16 cellular contexts compared by ENCODE assay signal in the genomic region with DNA sequence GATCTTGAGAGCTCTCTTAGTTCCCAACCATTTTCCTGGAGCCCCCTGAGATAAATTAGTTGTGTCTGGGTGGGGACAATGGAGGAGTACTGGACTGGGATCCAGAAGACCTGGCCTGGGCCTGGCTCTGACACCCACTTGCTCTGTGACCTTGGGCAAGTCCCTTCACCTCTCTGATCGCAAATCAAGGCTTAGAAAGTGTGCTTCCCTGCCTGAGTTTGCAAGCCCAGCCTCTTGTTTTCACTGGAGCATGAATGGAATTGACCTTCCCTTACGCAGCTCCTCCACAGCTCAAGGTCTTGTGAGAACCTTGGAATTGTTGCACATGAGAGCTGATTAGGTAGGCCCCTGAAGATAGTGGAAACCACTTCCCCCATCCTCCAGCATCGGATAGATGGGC. TPM values are rescaled to one million over a fixed set of nuclear protein-coding genes. Genes with fewer than 3 reads are reported as not detected.
DNase-seq lines count a peak whose midpoint lies in the region; ATAC-seq, FAIRE-seq and TF ChIP-seq lines count a peak whose summit lies in the region.
"Had no signal": no experiment of that assay in that cellular context is flagged by ENCODE, and none has a peak within 500 bp of the region (broad histone marks: within the 10 kb centered on the region; RNA-seq: fewer than 3 reads in every experiment).

No MANE protein-coding gene starts in this region.

- FAIRE-seq in H1 (lab: Jason Lieb, UNC): no peak
- FAIRE-seq: bronchial epithelial cell had no signal

- no peaks in the 10 kb centered on the region for H3K27me3 ChIP-seq in HUES64 (ENCODE audit: insufficient read depth, low read length)
- H3K27me3 ChIP-seq in H1 (replicated peaks in 1 of 4; ENCODE audit: control insufficient read depth in 3 of 4, extremely low read depth in 1 of 4, insufficient read depth in 3 of 4, low read length in 3 of 4): no peaks in the 10 kb centered on the region
- peaks cover 0 to 33% (median 0%) of the 10 kb centered on the region in 3 donors for H3K27me3 ChIP-seq in stomach
- H3K27me3 ChIP-seq: foreskin keratinocyte had no signal

- H3K4me3 ChIP-seq in HUES64 (ENCODE audit: low read length): no peak overlapping the region
- no peak overlapping the region for H3K4me3 ChIP-seq in H1 (ENCODE audit: extremely low read depth in 1 of 4, insufficient read depth in 2 of 4, low read depth in 3 of 4, low read length in 4 of 4)
- H3K4me3 ChIP-seq in stomach: no peak overlapping the region

- DNase-seq in H1 (ENCODE audit: low read depth in 1 of 2, low spot score in 2 of 2) (no peak), nephron progenitor cell (peak; percentile 18), stomach (no peak), T-helper 17 cell (no peak), globus pallidus (ENCODE audit: low spot score) (no peak)
- DNase-seq in stimulated activated naive B cell treated with anti-CD40 and anti-IgM and Interleukin-4, amounts not matched to agents 10 μg/mL and 1 μg/mL and 100 μg/mL, for 72 hours: no peak
- DNase-seq: activated CD4-positive, alpha-beta T cell treated with anti-CD3 and anti-CD28 coated beads for 4 hours; AML-193; Calu3; foreskin keratinocyte; NCI-H1436 had no signal

- POLR2A ChIA-PET in H1 (lab: Charles Lee; ENCODE audit: partially characterized antibody): interaction anchor here (0.7 to 2.4 kb wide), 12 partner anchors 10 to 84 kb away, joined by 3 to 13 read pairs (median 4); no protein-coding TSS in a partner anchor

- no peak overlapping the region for H2AFZ ChIP-seq in H1 (ENCODE audit: low read length)

- H3K4me1 ChIP-seq in HUES64 (ENCODE audit: insufficient read depth, low read length): peaks cover 34% of the 10 kb centered on the region
- H3K4me1 ChIP-seq in H1 (replicated peaks in 1 of 4; ENCODE audit: control insufficient read depth in 3 of 4, insufficient read depth in 4 of 4, low read length in 3 of 4): peaks cover 7 to 29% (median 21%) of the 10 kb centered on the region in 4 experiments
- H3K4me1 ChIP-seq in stomach: peaks cover 0 to 17% (median 10%) of the 10 kb centered on the region in 4 donors
- H3K4me1 ChIP-seq: foreskin keratinocyte had no signal

- H3K79me2 ChIP-seq in H1 (ENCODE audit: control insufficient read depth in 1 of 2, insufficient read depth in 2 of 2, low read length in 2 of 2): no peaks in the 10 kb centered on the region

- TF ChIP-seq CTCF in H1 (IDR thresholded peaks at IDR 0.05; ENCODE audit: control extremely low read depth in 1 of 3, insufficient read depth in 1 of 3, low read depth in 1 of 3, low read length in 3 of 3) (no peak), nephron progenitor cell (IDR thresholded peaks at IDR 0.05) (no peak), stomach (IDR thresholded peaks at IDR 0.05) (no peak)

- H2BK5ac ChIP-seq in H1 (ENCODE audit: low read depth, low read length): peak overlapping the region; percentile 44; the same call in 1 of the 2 replicates

- H4K8ac ChIP-seq in H1 (ENCODE audit: extremely low read depth, insufficient read depth, low read length): no peak overlapping the region

- H3K4me1 Mint-ChIP-seq in nephron progenitor cell (peaks cover 73% of the 10 kb centered on the region), T-helper 17 cell (no peaks in the 10 kb centered on the region)
- peaks cover 0 to 2% of the 10 kb centered on the region in 2 donors for H3K4me1 Mint-ChIP-seq in stimulated activated naive B cell treated with anti-CD40 and anti-IgM and Interleukin-4, amounts not matched to agents 10 μg/mL and 1 μg/mL and 100 μg/mL, for 72 hours

- no peaks in the 10 kb centered on the region; the same call in 1 of the 2 replicates for H3K23me2 ChIP-seq in H1 (ENCODE audit: low read depth, low read length)

- H3K27me3 Mint-ChIP-seq in nephron progenitor cell (ENCODE audit: low read depth, poor library complexity): peaks cover 10% of the 10 kb centered on the region
- peaks cover 18% of the 10 kb centered on the region for H3K27me3 Mint-ChIP-seq in T-helper 17 cell
- peaks cover 38 to 42% of the 10 kb centered on the region in 2 donors for H3K27me3 Mint-ChIP-seq in stimulated activated naive B cell treated with anti-CD40 and anti-IgM and Interleukin-4, amounts not matched to agents 10 μg/mL and 1 μg/mL and 100 μg/mL, for 72 hours

- H3K36me3 ChIP-seq in HUES64 (ENCODE audit: insufficient read depth, low read length) (no peaks in the 10 kb centered on the region), H1 (ENCODE audit: control insufficient read depth in 2 of 4, insufficient read depth in 4 of 4, low read length in 3 of 4) (no peaks in the 10 kb centered on the region), stomach (no peaks in the 10 kb centered on the region)

- H4K5ac ChIP-seq in H1 (ENCODE audit: insufficient read length, low read depth, low read length): peak overlapping the region; percentile 28

- peaks cover 38% of the 10 kb centered on the region for H3K9me3 Mint-ChIP-seq in nephron progenitor cell
- H3K9me3 Mint-ChIP-seq in stimulated activated naive B cell treated with anti-CD40 and anti-IgM and Interleukin-4, amounts not matched to agents 10 μg/mL and 1 μg/mL and 100 μg/mL, for 72 hours: no peaks in the 10 kb centered on the region
- H3K9me3 Mint-ChIP-seq: activated naive CD4-positive, alpha-beta T cell treated with anti-CD3 and anti-CD28 coated beads, Interleukin-2, amount 50 U/mL, for 72 hours had no signal

- intact Hi-C loops in stomach (cut with DNase I; ENCODE audit: low total_unique reads): no loop called here

- peak overlapping the region; percentile 85; the same call in 1 of the 2 replicates for H3K9ac ChIP-seq in HUES64 (ENCODE audit: low read depth, low read length)
- no peak overlapping the region for H3K9ac ChIP-seq in H1 (replicated peaks in 1 of 4; ENCODE audit: extremely low read depth in 1 of 4, low read depth in 3 of 4, low read length in 3 of 4)
- H3K9ac ChIP-seq: KMS-11 had no signal

- H2AK5ac ChIP-seq in H1 (ENCODE audit: low read depth, low read length): no peak overlapping the region

- no peak for TF ChIP-seq RAD21 in H1 (IDR thresholded peaks at IDR 0.05 in 1 of 2, conservative IDR thresholded peaks at IDR 0.05 in 1 of 2; ENCODE audit: low read depth in 2 of 2, low read length in 2 of 2)

- H3K23ac ChIP-seq in H1 (ENCODE audit: insufficient read length): no peak overlapping the region

- no peaks in the 10 kb centered on the region for H4K20me1 ChIP-seq in H1 (replicated peaks in 1 of 2; ENCODE audit: control insufficient read depth in 1 of 2, insufficient read depth in 2 of 2, low read length in 2 of 2)

- peak overlapping the region; percentile 48; the same call in 1 of the 2 replicates for H2BK20ac ChIP-seq in H1 (ENCODE audit: low read length)

- H3K9me3 ChIP-seq in HUES64 (ENCODE audit: insufficient read depth, low read depth, low read length) (no peaks in the 10 kb centered on the region), H1 (ENCODE audit: insufficient read depth in 2 of 2, low read depth in 1 of 2, low read length in 1 of 2) (no peaks in the 10 kb centered on the region), stomach (no peaks in the 10 kb centered on the region), T-helper 17 cell (ENCODE audit: control insufficient read depth, low read length, poor library complexity, severe bottlenecking) (no peaks in the 10 kb centered on the region)

- H3K56ac ChIP-seq in H1 (replicated peaks; ENCODE audit: insufficient read length, low read depth, low read length): no peak overlapping the region

- CTCF ChIA-PET in H1 (lab: Charles Lee; ENCODE audit: partially characterized antibody): interaction anchor here (0.8 to 3.5 kb wide), 5 partner anchors 9 to 124 kb away, joined by 3 to 16 read pairs (median 4); no protein-coding TSS in a partner anchor

- H2BK15ac ChIP-seq in H1 (ENCODE audit: low read length): no peak overlapping the region

- H3K4ac ChIP-seq in H1 (replicated peaks; ENCODE audit: insufficient read length, low read depth, low read length): peak overlapping the region; percentile 51

- peak overlapping the region; percentile 87 for H3K18ac ChIP-seq in H1 (ENCODE audit: extremely low read depth, low read length)

- peak overlapping the region in 1 of 2 experiments; percentile 66; a peak in 1 of 4 replicates for H3K4me2 ChIP-seq in H1 (ENCODE audit: insufficient read depth in 1 of 2, low read depth in 2 of 2, low read length in 2 of 2)
- H3K4me2 ChIP-seq: KMS-11 had no signal

- TF ChIP-seq EP300 in H1 (IDR thresholded peaks at IDR 0.05; ENCODE audit: borderline replicate concordance in 1 of 2, low read depth in 2 of 2, low read length in 2 of 2) (no peak), stomach (IDR thresholded peaks at IDR 0.05) (no peak)

- 67% methylated on average over 2 of the region's 3 CpGs for WGBS in HUES64
- 80% methylated on average over 2 of the region's 3 CpGs; no CpG with 5 or more reads in 1 of the 2 experiments for WGBS in H1 (ENCODE audit: extremely low coverage in 1 of 2, insufficient coverage in 1 of 2, insufficient read length in 1 of 2, insufficient replicate concordance in 2 of 2, low coverage in 1 of 2, low lambda C conversion rate in 2 of 2, missing lambda C conversion rate in 1 of 2), 2 experiments
- WGBS in stomach, 5 donors: 60 to 85% (median 65%) methylated on average over 1 to 3 of the region's 3 CpGs

- no peak overlapping the region for H3K14ac ChIP-seq in H1 (ENCODE audit: insufficient read length)

- H3K36me3 Mint-ChIP-seq in nephron progenitor cell (ENCODE audit: low read depth) (no peaks in the 10 kb centered on the region), T-helper 17 cell (ENCODE audit: low read depth) (peaks cover 5% of the 10 kb centered on the region)
- H3K36me3 Mint-ChIP-seq in stimulated activated naive B cell treated with anti-CD40 and anti-IgM and Interleukin-4, amounts not matched to agents 10 μg/mL and 1 μg/mL and 100 μg/mL, for 72 hours: no peaks in the 10 kb centered on the region
- H3K36me3 Mint-ChIP-seq: activated naive CD4-positive, alpha-beta T cell treated with anti-CD3 and anti-CD28 coated beads, Interleukin-2, amount 50 U/mL, for 72 hours had no signal

- H3K27ac ChIP-seq in HUES64 (ENCODE audit: low read depth, low read length) (peak overlapping the region; percentile 96), H1 (ENCODE audit: low read depth, low read length) (no peak overlapping the region), stomach (peak overlapping the region in 3 of 5 donors; percentile 67 to 71 (median 70))
- H3K27ac ChIP-seq: foreskin keratinocyte, KMS-11 had no signal

- H2BK12ac ChIP-seq in H1 (ENCODE audit: low read depth, low read length): peak overlapping the region; percentile 53; the same call in 1 of the 2 replicates

- no peak for TF ChIP-seq POLR2A in H1 (IDR thresholded peaks at IDR 0.05; ENCODE audit: control extremely low read depth in 1 of 2, low read depth in 2 of 2, low read length in 2 of 2)
- no peak for TF ChIP-seq POLR2A in stomach (IDR thresholded peaks at IDR 0.05)

- H3K27ac Mint-ChIP-seq in nephron progenitor cell (peak overlapping the region; percentile 99), T-helper 17 cell (no peak overlapping the region)
- no peak overlapping the region for H3K27ac Mint-ChIP-seq in stimulated activated naive B cell treated with anti-CD40 and anti-IgM and Interleukin-4, amounts not matched to agents 10 μg/mL and 1 μg/mL and 100 μg/mL, for 72 hours
- H3K27ac Mint-ChIP-seq: activated naive CD4-positive, alpha-beta T cell treated with anti-CD3 and anti-CD28 coated beads, Interleukin-2, amount 50 U/mL, for 72 hours had no signal

- ATAC-seq in T-helper 17 cell (no peak), GM18907 (IDR thresholded peaks at IDR 0.05; ENCODE audit: unreplicated experiment) (no peak)
- ATAC-seq in stimulated activated naive B cell treated with anti-CD40 and anti-IgM and Interleukin-4, amounts not matched to agents 10 μg/mL and 1 μg/mL and 100 μg/mL, for 72 hours (replicated peaks): no peak
- ATAC-seq: activated naive CD4-positive, alpha-beta T cell treated with anti-CD3 and anti-CD28 coated beads, Interleukin-2, amount 50 U/mL, for 72 hours; foreskin keratinocyte had no signal

- H3K79me1 ChIP-seq in H1 (ENCODE audit: low read depth, low read length): no peaks in the 10 kb centered on the region

- H2BK120ac ChIP-seq in H1 (replicated peaks; ENCODE audit: low read depth, low read length): peak overlapping the region; percentile 24

- H4K91ac ChIP-seq in H1 (replicated peaks; ENCODE audit: insufficient read length, low read length): peak overlapping the region; percentile 85

- no peak overlapping the region for H3K4me3 Mint-ChIP-seq in nephron progenitor cell
- H3K4me3 Mint-ChIP-seq in T-helper 17 cell: no peak overlapping the region
- H3K4me3 Mint-ChIP-seq in stimulated activated naive B cell treated with anti-CD40 and anti-IgM and Interleukin-4, amounts not matched to agents 10 μg/mL and 1 μg/mL and 100 μg/mL, for 72 hours: no peak overlapping the region

RNA-seq across cellular contexts. Expression of gene PJA1, which starts 27.3 kb away (rescaled TPM):
- polyA plus RNA-seq in HUES64 (2013, experiment 1 of 2): 43.3 TPM
- polyA plus RNA-seq in HUES64 (2013, experiment 2 of 2): 50.7 TPM
- total RNA-seq in H1 (2021; fragmentation: NEBNext Ultra II Directional; extraction: Animal tissue kit (Norgen Biotek cat#: 25700)): 34.9 and 37.0 TPM in 2 replicates
- polyA plus RNA-seq in H1 (2011; rRNA removed): 25.7 and 26.8 TPM in 2 replicates
- 33.0 TPM for polyA plus RNA-seq in H1 (2011; cell fraction: cytosol; rRNA removed)
- 28.4 TPM for polyA plus RNA-seq in H1 (2011; cell fraction: nucleus; rRNA removed)
- polyA plus RNA-seq in H1 (2012, experiment 1 of 2): 39.6 to 41.5 TPM (median 40.5 TPM) in 4 replicates
- 18.2 TPM for polyA plus RNA-seq in H1 (2012, experiment 2 of 2)
- 39.3 TPM for polyA plus RNA-seq in H1 (2013, experiment 1 of 2)
- 40.0 TPM for polyA plus RNA-seq in H1 (2013, experiment 2 of 2)
- polyA minus RNA-seq in H1 (2011; rRNA and poly(A)+ RNA removed): 34.9 and 41.8 TPM in 2 replicates
- polyA minus RNA-seq in H1 (2011; cell fraction: cytosol; rRNA and poly(A)+ RNA removed): 12.9 TPM
- polyA minus RNA-seq in H1 (2011; cell fraction: nucleus; rRNA and poly(A)+ RNA removed): 9.8 TPM
- total RNA-seq in stomach: 10 to 100 TPM in 3 of 5 donors, 1 to 10 TPM in 2; 1.7 to 41.4 (median 24.1) TPM
- 10 to 100 TPM in 2 of 3 donors, 1 to 10 TPM in 1; 8.9 to 13.1 (median 10.8) TPM for polyA plus RNA-seq in stomach
- 10 to 100 TPM; 18.7 to 20.2 TPM for total RNA-seq in T-helper 17 cell
